Comparison of ENCODE assay signal across 17 cellular contexts in the genomic region with DNA sequence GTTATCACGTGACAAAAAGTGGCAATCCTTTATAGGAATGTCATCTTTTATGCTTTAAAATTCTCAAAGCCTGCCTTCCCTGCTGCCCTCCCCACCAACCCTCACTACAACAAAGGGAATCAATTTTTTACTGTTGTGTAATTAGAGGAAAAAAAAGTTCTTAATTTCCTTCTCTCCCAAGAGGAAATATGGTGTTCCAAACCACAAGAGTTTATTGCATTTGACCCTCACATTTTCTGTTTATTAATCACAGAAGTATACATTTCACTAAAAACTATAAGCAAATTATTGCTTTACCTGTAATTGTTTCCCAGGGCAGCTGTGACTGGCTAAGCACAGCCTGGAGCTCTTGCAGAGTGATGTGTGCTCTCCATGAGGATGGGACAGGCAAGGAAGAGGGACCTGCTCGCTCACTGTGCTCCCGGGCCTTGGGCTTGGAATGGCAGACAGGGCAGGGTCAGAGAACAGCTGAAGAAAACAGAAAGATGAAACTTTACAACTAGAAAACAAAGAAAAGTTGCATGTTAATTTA. TPM values are rescaled to one million over a fixed set of nuclear protein-coding genes. Genes with fewer than 3 reads are reported as not detected.
A peak's percentile ranks its signal among the peaks of the same experiment; 100 is the strongest.
DNase-seq lines count a peak whose midpoint lies in the region; ATAC-seq and TF ChIP-seq lines count a peak whose summit lies in the region.
"Had no signal": no experiment of that assay in that cellular context is flagged by ENCODE, and none has a peak within 500 bp of the region (broad histone marks: within the 10 kb centered on the region; RNA-seq: fewer than 3 reads in every experiment).

No MANE protein-coding gene starts in this region.

- H3K4me3 ChIP-seq in AG10803 (ENCODE audit: low read length) (no peak overlapping the region), GM23338 (no peak overlapping the region), epithelial cell of esophagus (ENCODE audit: low read length) (no peak overlapping the region), testis (no peak overlapping the region)
- H3K4me3 ChIP-seq: BLaER1 treated with 17β-estradiol and CSF1 and Interleukin-3, amounts not matched to agents 10 nM and 100 nM had no signal

- H3K79me2 ChIP-seq in GM23338 (replicated peaks; ENCODE audit: insufficient read depth): no peaks in the 10 kb centered on the region

- H3K27ac ChIP-seq in GM23338 (ENCODE audit: low read depth) (no peak overlapping the region), testis (no peak overlapping the region)
- H3K27ac ChIP-seq: 22Rv1; BLaER1 treated with 17β-estradiol and CSF1 and Interleukin-3, amounts not matched to agents 10 nM and 100 nM had no signal

- DNase-seq in AG10803 (ENCODE audit: low read depth): peak; percentile 49
- no peak for DNase-seq in GM23338 (ENCODE audit: low spot score)
- peak; percentile 21 for DNase-seq in LHCN-M2 (ENCODE audit: low read depth)
- peak; percentile 31 for DNase-seq in epithelial cell of esophagus (ENCODE audit: low read depth)
- DNase-seq in testis: no peak
- DNase-seq in activated naive CD4-positive, alpha-beta T cell (lab: John Stamatoyannopoulos, UW): no peak
- DNase-seq in stimulated activated CD4-positive, alpha-beta T cell treated with anti-CD3 and anti-CD28 coated beads, Interleukin-1b, Interleukin-23, amount 100 ng/mL, for 48 hours: no peak
- no peak for DNase-seq in NCI-H774 (lab: John Stamatoyannopoulos, UW)
- DNase-seq: Calu3; CD4-positive, CD25-positive, alpha-beta regulatory T cell; DMS 273 treated with DMSO at 0.1 percent for 48 hours; GDM1; H9 had no signal

- TF ChIP-seq POLR2A in testis (IDR thresholded peaks at IDR 0.05): no peak

- H3K9me3 ChIP-seq in testis: no peaks in the 10 kb centered on the region

- WGBS in testis, 2 donors: 78 to 87% methylated on average over 3 of the region's 3 CpGs

- H3F3A ChIP-seq in GM23338 (replicated peaks; ENCODE audit: low read depth): no peaks in the 10 kb centered on the region

- H3K9me2 ChIP-seq in GM23338 (ENCODE audit: insufficient read depth): 0 out of 2 replicates have a peak, but pooled peaks cover 5% of the 10 kb centered on the region

- H3K27me3 Mint-ChIP-seq in GM23338 (ENCODE audit: insufficient read depth, low read depth, poor library complexity): no peaks in the 10 kb centered on the region

- H3K36me3 ChIP-seq in GM23338 (ENCODE audit: insufficient read depth) (no peaks in the 10 kb centered on the region), testis (ENCODE audit: low read depth, missing control alignments) (no peaks in the 10 kb centered on the region)
- H3K36me3 ChIP-seq: BLaER1 treated with 17β-estradiol and CSF1 and Interleukin-3, amounts not matched to agents 10 nM and 100 nM had no signal

- H3K4me1 ChIP-seq in GM23338 (ENCODE audit: insufficient read depth) (no peaks in the 10 kb centered on the region), testis (no peaks in the 10 kb centered on the region)
- H3K4me1 ChIP-seq: BLaER1 treated with 17β-estradiol and CSF1 and Interleukin-3, amounts not matched to agents 10 nM and 100 nM had no signal

- peak overlapping the region; percentile 24; the same call in 1 of the 2 replicates for H3K27ac Mint-ChIP-seq in GM23338
- H3K27ac Mint-ChIP-seq: CD4-positive, CD25-positive, alpha-beta regulatory T cell; H9 had no signal

- no peak for ATAC-seq in GM23338
- ATAC-seq: HepG2 had no signal

- no peaks in the 10 kb centered on the region for H4K20me1 ChIP-seq in GM23338 (replicated peaks; ENCODE audit: insufficient read depth)
- H4K20me1 ChIP-seq: BLaER1 treated with 17β-estradiol and CSF1 and Interleukin-3, amounts not matched to agents 10 nM and 100 nM had no signal

- no peaks in the 10 kb centered on the region for H3K36me3 Mint-ChIP-seq in GM23338 (ENCODE audit: low read depth)
- H3K36me3 Mint-ChIP-seq: CD4-positive, CD25-positive, alpha-beta regulatory T cell had no signal

- H3K4me1 Mint-ChIP-seq in GM23338: peaks cover 9% of the 10 kb centered on the region
- H3K4me1 Mint-ChIP-seq: CD4-positive, CD25-positive, alpha-beta regulatory T cell had no signal

- H3K27me3 ChIP-seq in GM23338 (ENCODE audit: insufficient read depth): no peaks in the 10 kb centered on the region
- no peaks in the 10 kb centered on the region for H3K27me3 ChIP-seq in testis
- H3K27me3 ChIP-seq: BLaER1 treated with 17β-estradiol and CSF1 and Interleukin-3, amounts not matched to agents 10 nM and 100 nM had no signal

- TF ChIP-seq CTCF in AG10803 (conservative IDR thresholded peaks at IDR 0.05; ENCODE audit: low read length): no peak
- TF ChIP-seq CTCF in GM23338 (conservative IDR thresholded peaks at IDR 0.05; ENCODE audit: low read depth in 2 of 2): no peak
- TF ChIP-seq CTCF in epithelial cell of esophagus (IDR thresholded peaks at IDR 0.05; ENCODE audit: insufficient read depth, low read depth, low read length, missing control alignments): no peak
- TF ChIP-seq CTCF in testis (IDR thresholded peaks at IDR 0.05): no peak

- H2AFZ ChIP-seq in GM23338: no peak overlapping the region

- no peaks in the 10 kb centered on the region for H3K9me3 Mint-ChIP-seq in GM23338
- H3K9me3 Mint-ChIP-seq: H9 had no signal

- intact Hi-C loops in testis (cut with DNase I; ENCODE audit: low total_unique reads): no loop called here

- no peak overlapping the region for H3K4me2 ChIP-seq in GM23338
- H3K4me2 ChIP-seq: BLaER1 treated with 17β-estradiol and CSF1 and Interleukin-3, amounts not matched to agents 10 nM and 100 nM had no signal

- no peak overlapping the region for H3K4me3 Mint-ChIP-seq in GM23338
- H3K4me3 Mint-ChIP-seq: CD4-positive, CD25-positive, alpha-beta regulatory T cell; H9 had no signal

TF ChIP-seq in GM23338, 12 proteins besides CTCF, POLR2A, EP300 and RAD21 (continues in another document):
- TF ChIP-seq ZNF331 (CRISPR knock-in tag; IDR thresholded peaks at IDR 0.05; ENCODE audit: low read depth) (no peak), POLR2AphosphoS5 (IDR thresholded peaks at IDR 0.05; ENCODE audit: low read depth) (no peak), STAT1 (IDR thresholded peaks at IDR 0.05; ENCODE audit: unreplicated experiment) (no peak), JUNB (IDR thresholded peaks at IDR 0.05; ENCODE audit: unreplicated experiment) (no peak), EZH2 (IDR thresholded peaks at IDR 0.05; ENCODE audit: low read depth, unreplicated experiment) (no peak)
- TF ChIP-seq, protein P1, sequence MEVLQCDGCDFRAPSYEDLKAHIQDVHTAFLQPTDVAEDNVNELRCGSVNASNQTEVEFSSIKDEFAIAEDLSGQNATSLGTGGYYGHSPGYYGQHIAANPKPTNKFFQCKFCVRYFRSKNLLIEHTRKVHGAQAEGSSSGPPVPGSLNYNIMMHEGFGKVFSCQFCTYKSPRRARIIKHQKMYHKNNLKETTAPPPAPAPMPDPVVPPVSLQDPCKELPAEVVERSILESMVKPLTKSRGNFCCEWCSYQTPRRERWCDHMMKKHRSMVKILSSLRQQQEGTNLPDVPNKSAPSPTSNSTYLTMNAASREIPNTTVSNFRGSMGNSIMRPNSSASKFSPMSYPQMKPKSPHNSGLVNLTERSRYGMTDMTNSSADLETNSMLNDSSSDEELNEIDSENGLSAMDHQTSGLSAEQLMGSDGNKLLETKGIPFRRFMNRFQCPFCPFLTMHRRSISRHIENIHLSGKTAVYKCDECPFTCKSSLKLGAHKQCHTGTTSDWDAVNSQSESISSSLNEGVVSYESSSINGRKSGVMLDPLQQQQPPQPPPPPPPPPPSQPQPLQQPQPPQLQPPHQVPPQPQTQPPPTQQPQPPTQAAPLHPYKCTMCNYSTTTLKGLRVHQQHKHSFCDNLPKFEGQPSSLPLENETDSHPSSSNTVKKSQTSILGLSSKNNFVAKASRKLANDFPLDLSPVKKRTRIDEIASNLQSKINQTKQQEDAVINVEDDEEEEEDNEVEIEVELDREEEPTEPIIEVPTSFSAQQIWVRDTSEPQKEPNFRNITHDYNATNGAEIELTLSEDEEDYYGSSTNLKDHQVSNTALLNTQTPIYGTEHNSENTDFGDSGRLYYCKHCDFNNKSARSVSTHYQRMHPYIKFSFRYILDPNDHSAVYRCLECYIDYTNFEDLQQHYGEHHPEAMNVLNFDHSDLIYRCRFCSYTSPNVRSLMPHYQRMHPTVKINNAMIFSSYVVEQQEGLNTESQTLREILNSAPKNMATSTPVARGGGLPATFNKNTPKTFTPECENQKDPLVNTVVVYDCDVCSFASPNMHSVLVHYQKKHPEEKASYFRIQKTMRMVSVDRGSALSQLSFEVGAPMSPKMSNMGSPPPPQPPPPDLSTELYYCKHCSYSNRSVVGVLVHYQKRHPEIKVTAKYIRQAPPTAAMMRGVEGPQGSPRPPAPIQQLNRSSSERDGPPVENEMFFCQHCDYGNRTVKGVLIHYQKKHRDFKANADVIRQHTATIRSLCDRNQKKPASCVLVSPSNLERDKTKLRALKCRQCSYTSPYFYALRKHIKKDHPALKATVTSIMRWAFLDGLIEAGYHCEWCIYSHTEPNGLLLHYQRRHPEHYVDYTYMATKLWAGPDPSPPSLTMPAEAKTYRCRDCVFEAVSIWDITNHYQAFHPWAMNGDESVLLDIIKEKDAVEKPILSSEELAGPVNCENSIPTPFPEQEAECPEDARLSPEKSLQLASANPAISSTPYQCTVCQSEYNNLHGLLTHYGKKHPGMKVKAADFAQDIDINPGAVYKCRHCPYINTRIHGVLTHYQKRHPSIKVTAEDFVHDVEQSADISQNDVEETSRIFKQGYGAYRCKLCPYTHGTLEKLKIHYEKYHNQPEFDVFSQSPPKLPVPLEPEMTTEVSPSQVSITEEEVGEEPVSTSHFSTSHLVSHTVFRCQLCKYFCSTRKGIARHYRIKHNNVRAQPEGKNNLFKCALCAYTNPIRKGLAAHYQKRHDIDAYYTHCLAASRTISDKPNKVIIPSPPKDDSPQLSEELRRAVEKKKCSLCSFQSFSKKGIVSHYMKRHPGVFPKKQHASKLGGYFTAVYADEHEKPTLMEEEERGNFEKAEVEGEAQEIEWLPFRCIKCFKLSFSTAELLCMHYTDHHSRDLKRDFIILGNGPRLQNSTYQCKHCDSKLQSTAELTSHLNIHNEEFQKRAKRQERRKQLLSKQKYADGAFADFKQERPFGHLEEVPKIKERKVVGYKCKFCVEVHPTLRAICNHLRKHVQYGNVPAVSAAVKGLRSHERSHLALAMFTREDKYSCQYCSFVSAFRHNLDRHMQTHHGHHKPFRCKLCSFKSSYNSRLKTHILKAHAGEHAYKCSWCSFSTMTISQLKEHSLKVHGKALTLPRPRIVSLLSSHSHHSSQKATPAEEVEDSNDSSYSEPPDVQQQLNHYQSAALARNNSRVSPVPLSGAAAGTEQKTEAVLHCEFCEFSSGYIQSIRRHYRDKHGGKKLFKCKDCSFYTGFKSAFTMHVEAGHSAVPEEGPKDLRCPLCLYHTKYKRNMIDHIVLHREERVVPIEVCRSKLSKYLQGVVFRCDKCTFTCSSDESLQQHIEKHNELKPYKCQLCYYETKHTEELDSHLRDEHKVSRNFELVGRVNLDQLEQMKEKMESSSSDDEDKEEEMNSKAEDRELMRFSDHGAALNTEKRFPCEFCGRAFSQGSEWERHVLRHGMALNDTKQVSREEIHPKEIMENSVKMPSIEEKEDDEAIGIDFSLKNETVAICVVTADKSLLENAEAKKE (CRISPR knock-in tag; IDR thresholded peaks at IDR 0.05): no peak

RNA-seq across cellular contexts. Expression of a gene that starts 31.3 kb away (rescaled TPM):
- total RNA-seq in GM23338 (2014; rRNA removed; shearing (Covaris generic)): 0.97 and 5.6 TPM in 2 replicates
- 0.36 and 0.66 TPM in 2 replicates for polyA plus RNA-seq in GM23338 (2016; fragmentation: Nextera tagmentation; extraction: Ambion mirVana)
- total RNA-seq in LHCN-M2 (2014; rRNA removed): 0.69 and 0.96 TPM in 2 replicates
- 22.3 TPM for polyA plus RNA-seq in LHCN-M2 (2012)
- 10 to 100 TPM; 22.8 to 26.5 TPM for total RNA-seq in testis
- 13.6 TPM for polyA plus RNA-seq in testis (ENCODE audit: insufficient read depth, low read depth, low replicate concordance)
- total RNA-seq: A673 had no signal

Comparison
In these comparisons a context has a peak if more than half of its experiments do, and no peak if none do; other contexts are left out.
1. DNase-seq: peak in AG10803 (single experiment), LHCN-M2 (single experiment) and epithelial cell of esophagus (single experiment); none in GM23338 (single experiment), testis (single experiment), activated naive CD4-positive, alpha-beta T cell (0 of 4), stimulated activated CD4-positive, alpha-beta T cell treated with anti-CD3 and anti-CD28 coated beads, Interleukin-1b, Interleukin-23, amount 100 ng/mL, for 48 hours (single experiment) and NCI-H774 (single experiment).